ENCODE assay signal across 15 cellular contexts in the genomic region with DNA sequence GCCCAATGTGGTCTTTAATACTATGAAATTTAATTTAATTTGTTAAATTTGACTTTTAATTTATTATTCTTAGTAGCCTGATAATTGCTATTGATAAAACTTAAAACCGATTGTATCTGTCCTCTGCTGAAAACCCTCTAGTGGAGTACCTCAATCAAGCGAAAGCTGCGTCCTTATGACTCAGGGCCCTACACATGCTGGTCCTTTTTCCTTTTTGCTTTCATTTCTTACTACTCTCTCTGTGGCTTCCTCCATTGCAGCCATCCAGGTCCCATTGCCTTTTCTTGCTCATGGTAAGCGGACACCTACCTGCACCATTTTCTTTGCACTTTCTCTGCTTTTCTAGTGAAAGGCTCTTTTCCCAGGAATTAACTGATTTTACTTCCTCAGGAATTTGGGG.
DNase-seq lines count a peak whose midpoint lies in the region; ATAC-seq and TF ChIP-seq lines count a peak whose summit lies in the region.
"Had no signal": no experiment of that assay in that cellular context is flagged by ENCODE, and none has a peak within 500 bp of the region (broad histone marks: within the 10 kb centered on the region; RNA-seq: fewer than 3 reads in every experiment).

No MANE protein-coding gene starts in this region.

- DNase-seq in H9 (no peak), PC-3 (no peak), neural progenitor cell (ENCODE audit: low spot score) (no peak), dermis blood vessel endothelial cell (no peak)
- no peak for DNase-seq in activated CD4-positive, alpha-beta T cell treated with anti-CD3 and anti-CD28 coated beads for 48 hours
- no peak for DNase-seq in activated CD8-positive, alpha-beta memory T cell treated with anti-CD3 and anti-CD28 coated beads, Interleukin-2, amount 50 U/mL, for 48 hours
- DNase-seq: C1 segment of cervical spinal cord; Calu3; CD4-positive, alpha-beta memory T cell; COR-L47; DMS53; DMS79 treated with DMSO at 0.1 percent for 48 hours; GM23248; HCEC 1CT had no signal

- H3K18ac ChIP-seq in H9 (ENCODE audit: insufficient read length, low read depth, low read length): no peak overlapping the region

- H3K4me1 Mint-ChIP-seq in H9: peaks cover 35 to 37% of the 10 kb centered on the region in 2 experiments
- H3K4me1 Mint-ChIP-seq in neural progenitor cell: no peaks in the 10 kb centered on the region
- H3K4me1 Mint-ChIP-seq: CD4-positive, alpha-beta memory T cell had no signal

- no peak for TF ChIP-seq CTCF in H9 (conservative IDR thresholded peaks at IDR 0.05)
- TF ChIP-seq CTCF in PC-3 (conservative IDR thresholded peaks at IDR 0.05; ENCODE audit: low read depth, low read length): no peak
- no peak for TF ChIP-seq CTCF in neural progenitor cell (IDR thresholded peaks at IDR 0.05)

- ATAC-seq in PC-3 (no peak), GM18867 (IDR thresholded peaks at IDR 0.05; ENCODE audit: unreplicated experiment) (no peak)

- H3K4me2 ChIP-seq in H9 (ENCODE audit: insufficient read depth, insufficient read length, low read length): no peak overlapping the region
- no peak overlapping the region for H3K4me2 ChIP-seq in PC-3 (ENCODE audit: low read length)
- no peak overlapping the region for H3K4me2 ChIP-seq in neural progenitor cell

- no peak overlapping the region for H3K23ac ChIP-seq in H9 (ENCODE audit: insufficient read length, low read depth, low read length)

- no peaks in the 10 kb centered on the region for H3K79me1 ChIP-seq in H9 (ENCODE audit: insufficient read depth, low read depth, low read length, poor library complexity, severe bottlenecking)

- no peak overlapping the region for H3K9ac ChIP-seq in H9 (ENCODE audit: extremely low read depth, insufficient read length, low read length)
- no peak overlapping the region for H3K9ac ChIP-seq in PC-3 (ENCODE audit: low read length)
- H3K9ac ChIP-seq in neural progenitor cell: no peak overlapping the region
- H3K9ac ChIP-seq: GM23248 had no signal

- intact Hi-C loops in PC-3 (cut with micrococcal nuclease): loop anchor here (10.0 kb wide), 1 partner anchor 217 kb away; no protein-coding TSS in a partner anchor

- H2BK12ac ChIP-seq in H9 (ENCODE audit: insufficient read length, low read depth, low read length): no peak overlapping the region

- no peaks in the 10 kb centered on the region for H3K23me2 ChIP-seq in H9 (ENCODE audit: insufficient read length, low read depth, low read length, poor library complexity, severe bottlenecking)

- H3K36me3 Mint-ChIP-seq in H9 (ENCODE audit: insufficient read depth in 1 of 3, low read depth in 3 of 3) (no peaks in the 10 kb centered on the region; a peak in 1 of 7 replicates), neural progenitor cell (no peaks in the 10 kb centered on the region)
- H3K36me3 Mint-ChIP-seq: CD4-positive, alpha-beta memory T cell had no signal

- no peak overlapping the region for H3K56ac ChIP-seq in H9 (ENCODE audit: insufficient read length, low read depth, low read length)

- no peak overlapping the region for H4K5ac ChIP-seq in H9 (ENCODE audit: insufficient read length, low read depth, low read length)

- H3K14ac ChIP-seq in H9 (ENCODE audit: insufficient read depth, low read length): no peak overlapping the region

- BruUV-seq in PC-3 (replicated peaks; lab: Mats Ljungman, UMichigan): no TSS peak

- H3K27ac Mint-ChIP-seq in H9: peak overlapping the region in 1 of 3 experiments; percentile 32; a peak in 2 of 7 replicates
- no peak overlapping the region for H3K27ac Mint-ChIP-seq in neural progenitor cell
- H3K27ac Mint-ChIP-seq: CD4-positive, alpha-beta memory T cell had no signal

- H4K91ac ChIP-seq in H9 (ENCODE audit: insufficient read length, low read depth, low read length): no peak overlapping the region

- H3F3A ChIP-seq in PC-3 (ENCODE audit: low read length, unreplicated experiment) (no peaks in the 10 kb centered on the region), neural progenitor cell (ENCODE audit: low read depth) (no peaks in the 10 kb centered on the region)

- H4K20me1 ChIP-seq in H9 (ENCODE audit: control insufficient read depth, insufficient read depth, insufficient read length): no peaks in the 10 kb centered on the region
- no peaks in the 10 kb centered on the region for H4K20me1 ChIP-seq in PC-3 (ENCODE audit: low read length)
- H4K20me1 ChIP-seq in neural progenitor cell (ENCODE audit: low read depth): no peaks in the 10 kb centered on the region

- H3K4me1 ChIP-seq in H9 (ENCODE audit: insufficient read depth, low read length) (no peaks in the 10 kb centered on the region), PC-3 (ENCODE audit: insufficient read depth, low read length) (peaks cover 33% of the 10 kb centered on the region), neural progenitor cell (peaks cover 21% of the 10 kb centered on the region)

- no peak overlapping the region for H3K4me3 ChIP-seq in PC-3 (ENCODE audit: low read length)
- no peak overlapping the region for H3K4me3 ChIP-seq in neural progenitor cell
- H3K4me3 ChIP-seq: GM23248 had no signal

- no peak overlapping the region for H2BK120ac ChIP-seq in H9 (ENCODE audit: low read depth, low read length, poor library complexity, severe bottlenecking)

- H3K9me2 ChIP-seq in PC-3 (replicated peaks; ENCODE audit: low read length): no peaks in the 10 kb centered on the region

- H3K9me3 Mint-ChIP-seq in H9: no peaks in the 10 kb centered on the region
- H3K9me3 Mint-ChIP-seq in neural progenitor cell: peaks cover 5% of the 10 kb centered on the region

- CTCF ChIA-PET in PC-3 (lab: Charles Lee): no interaction called here

- H2BK5ac ChIP-seq in H9 (ENCODE audit: insufficient read length, low read length): no peak overlapping the region

- H2AK5ac ChIP-seq in H9 (ENCODE audit: insufficient read length, low read length): no peak overlapping the region

- no peak overlapping the region for H3K4ac ChIP-seq in H9 (ENCODE audit: low read depth, low read length)

- H3K27me3 ChIP-seq in H9 (ENCODE audit: insufficient read depth, low read length) (no peaks in the 10 kb centered on the region), PC-3 (ENCODE audit: low read length) (no peaks in the 10 kb centered on the region), neural progenitor cell (no peaks in the 10 kb centered on the region)

- peak overlapping the region; percentile 73 for H2AFZ ChIP-seq in H9 (ENCODE audit: low read length)
- no peak overlapping the region for H2AFZ ChIP-seq in PC-3 (ENCODE audit: low read length)
- H2AFZ ChIP-seq in neural progenitor cell (replicated peaks): peak overlapping the region; percentile 46
- H2AFZ ChIP-seq: GM23248 had no signal

- H2BK15ac ChIP-seq in H9 (ENCODE audit: low read depth, low read length): no peak overlapping the region

- no peaks in the 10 kb centered on the region for H3K36me3 ChIP-seq in PC-3 (ENCODE audit: low read depth, low read length)
- H3K36me3 ChIP-seq in neural progenitor cell: no peaks in the 10 kb centered on the region

- H3K27me3 Mint-ChIP-seq in H9 (ENCODE audit: low read depth): no peaks in the 10 kb centered on the region; the same call in 1 of the 2 replicates
- H3K27me3 Mint-ChIP-seq in neural progenitor cell (ENCODE audit: insufficient read depth, low read depth): peaks cover 5% of the 10 kb centered on the region
- H3K27me3 Mint-ChIP-seq: CD4-positive, alpha-beta memory T cell had no signal

- no peak overlapping the region for H4K8ac ChIP-seq in H9 (replicated peaks; ENCODE audit: insufficient read length, low read depth, low read length)

- H3K4me3 Mint-ChIP-seq in H9: no peak overlapping the region
- H3K4me3 Mint-ChIP-seq in neural progenitor cell: no peak overlapping the region
- H3K4me3 Mint-ChIP-seq: CD4-positive, alpha-beta memory T cell had no signal

- H2BK20ac ChIP-seq in H9 (ENCODE audit: low read depth, low read length, poor library complexity, severe bottlenecking): no peak overlapping the region

- WGBS in H9 (ENCODE audit: extremely low coverage, insufficient read length, low lambda C conversion rate): no CpG with 5 or more reads among the region's 4 CpGs

- H3T11ph ChIP-seq in H9 (ENCODE audit: low read length): no peak overlapping the region

- H3K9me3 ChIP-seq in H9 (ENCODE audit: control insufficient read depth, low read depth, low read length): no peaks in the 10 kb centered on the region
- H3K9me3 ChIP-seq in PC-3 (ENCODE audit: low read length): no peaks in the 10 kb centered on the region; the same call in 1 of the 2 replicates
- H3K9me3 ChIP-seq in neural progenitor cell (ENCODE audit: low read depth): no peaks in the 10 kb centered on the region

- H3K27ac ChIP-seq in H9 (ENCODE audit: insufficient read length, low read depth, low read length) (no peak overlapping the region), PC-3 (ENCODE audit: low read length) (0 out of 2 replicates have a peak overlapping the region, but pooled peaks have one; percentile 49), neural progenitor cell (no peak overlapping the region)
- H3K27ac ChIP-seq: GM23248 had no signal

- POLR2A ChIA-PET in PC-3 (lab: Charles Lee; ENCODE audit: unreplicated experiment): no interaction called here

- H3K79me2 ChIP-seq in H9 (ENCODE audit: insufficient read depth, low read length) (no peaks in the 10 kb centered on the region), PC-3 (ENCODE audit: low read length) (no peaks in the 10 kb centered on the region), neural progenitor cell (ENCODE audit: low read depth) (no peaks in the 10 kb centered on the region)
